Comparison of ENCODE assay signal across 12 cellular contexts in genomic region chr6:166112580-166112979, GRCh38. TPM values are rescaled to one million over a fixed set of nuclear protein-coding genes. Genes with fewer than 3 reads are reported as not detected.
DNase-seq lines count a peak whose midpoint lies in the region; ATAC-seq and TF ChIP-seq lines count a peak whose summit lies in the region.
"Had no signal": no experiment of that assay in that cellular context is flagged by ENCODE, and none has a peak within 500 bp of the region (broad histone marks: within the 10 kb centered on the region; RNA-seq: fewer than 3 reads in every experiment).

No MANE protein-coding gene starts in this region.

- no peaks in the 10 kb centered on the region for H3K4me1 Mint-ChIP-seq in stimulated activated naive CD8-positive, alpha-beta T cell treated with anti-CD3 and anti-CD28 coated beads, Interleukin-15, amount 100 ng/mL, for 72 hours
- no peaks in the 10 kb centered on the region for H3K4me1 Mint-ChIP-seq in progenitor cell of endocrine pancreas (ENCODE audit: low read depth)
- H3K4me1 Mint-ChIP-seq: nephron had no signal

- no peak for TF ChIP-seq EP300 in SK-N-SH (IDR thresholded peaks at IDR 0.05; ENCODE audit: borderline replicate concordance in 1 of 2, low read depth in 1 of 2, low read length in 1 of 2)
- TF ChIP-seq EP300 in esophagus muscularis mucosa (IDR thresholded peaks at IDR 0.05), result no peak

- H3K9me2 ChIP-seq in SK-N-SH, result no peaks in the 10 kb centered on the region

- H3K27me3 Mint-ChIP-seq in stimulated activated naive CD8-positive, alpha-beta T cell treated with anti-CD3 and anti-CD28 coated beads, Interleukin-15, amount 100 ng/mL, for 72 hours, result peaks cover 8% of the 10 kb centered on the region
- H3K27me3 Mint-ChIP-seq in progenitor cell of endocrine pancreas, result peaks cover 15% of the 10 kb centered on the region

- 7% methylated on average over 11 of the region's 11 CpGs for WGBS in SK-N-SH (ENCODE audit: low lambda C conversion rate)
- WGBS in esophagus muscularis mucosa, result 52% methylated on average over 11 of the region's 11 CpGs

- CTCF ChIA-PET in SK-N-SH (lab: Yijun Ruan, JAX), result interaction anchor here (1.0 to 1.4 kb wide), 3 partner anchors 223 to 672 kb away, joined by 3 to 7 read pairs (median 5); no protein-coding TSS in a partner anchor

- H3F3A ChIP-seq in SK-N-SH (replicated peaks; ENCODE audit: insufficient read depth), result no peaks in the 10 kb centered on the region

- peaks cover 8% of the 10 kb centered on the region; the same call in 1 of the 2 replicates for H3K9me3 ChIP-seq in SK-N-SH
- H3K9me3 ChIP-seq in esophagus muscularis mucosa, result no peaks in the 10 kb centered on the region
- H3K9me3 ChIP-seq in skeletal muscle satellite cell (replicated peaks; ENCODE audit: low read length), result no peaks in the 10 kb centered on the region
- H3K9me3 ChIP-seq: uterus had no signal

- 0 out of 2 replicates have a peak overlapping the region, but pooled peaks have one; percentile 19 for H3K4me2 ChIP-seq in SK-N-SH
- peak overlapping the region; percentile 79 for H3K4me2 ChIP-seq in skeletal muscle satellite cell (ENCODE audit: low read length)

- H3K36me3 Mint-ChIP-seq in progenitor cell of endocrine pancreas (ENCODE audit: insufficient read depth), result no peaks in the 10 kb centered on the region

- no peak overlapping the region; the same call in 1 of the 2 replicates for H2AFZ ChIP-seq in SK-N-SH (ENCODE audit: low read depth)

- no peaks in the 10 kb centered on the region for H3K79me2 ChIP-seq in SK-N-SH (ENCODE audit: insufficient read depth)

- H3K9me3 Mint-ChIP-seq in stimulated activated naive CD8-positive, alpha-beta T cell treated with anti-CD3 and anti-CD28 coated beads, Interleukin-15, amount 100 ng/mL, for 72 hours, result no peaks in the 10 kb centered on the region
- peaks cover 5% of the 10 kb centered on the region for H3K9me3 Mint-ChIP-seq in progenitor cell of endocrine pancreas (ENCODE audit: low read depth)
- H3K9me3 Mint-ChIP-seq: dendritic cell treated with granulocyte-macrophage colony-stimulating factor and Interleukin-4, amounts not matched to agents 40 ng/mL and 50 ng/mL, for 4 days had no signal

- no peak overlapping the region for H3K4me3 Mint-ChIP-seq in stimulated activated naive CD8-positive, alpha-beta T cell treated with anti-CD3 and anti-CD28 coated beads, Interleukin-15, amount 100 ng/mL, for 72 hours
- H3K4me3 Mint-ChIP-seq in progenitor cell of endocrine pancreas (ENCODE audit: low read depth), result no peak overlapping the region
- H3K4me3 Mint-ChIP-seq: dendritic cell treated with granulocyte-macrophage colony-stimulating factor and Interleukin-4, amounts not matched to agents 40 ng/mL and 50 ng/mL, for 4 days; nephron had no signal

- TF ChIP-seq CTCF in SK-N-SH (IDR thresholded peaks at IDR 0.05) (no peak), esophagus muscularis mucosa (IDR thresholded peaks at IDR 0.05) (no peak), progenitor cell of endocrine pancreas (IDR thresholded peaks at IDR 0.05; ENCODE audit: unreplicated experiment) (no peak)

- no peak overlapping the region for H3K4me3 ChIP-seq in SK-N-SH (ENCODE audit: low read depth in 2 of 2, low read length in 1 of 2)
- peak overlapping the region; percentile 18 to 38 (median 30) for H3K4me3 ChIP-seq in esophagus muscularis mucosa
- H3K4me3 ChIP-seq in skeletal muscle satellite cell (ENCODE audit: low read length), result peak overlapping the region; percentile 57
- H3K4me3 ChIP-seq: GM12878, uterus had no signal

- H3K27ac Mint-ChIP-seq in stimulated activated naive CD8-positive, alpha-beta T cell treated with anti-CD3 and anti-CD28 coated beads, Interleukin-15, amount 100 ng/mL, for 72 hours, result no peak overlapping the region
- no peak overlapping the region for H3K27ac Mint-ChIP-seq in progenitor cell of endocrine pancreas
- H3K27ac Mint-ChIP-seq: dendritic cell treated with granulocyte-macrophage colony-stimulating factor and Interleukin-4, amounts not matched to agents 40 ng/mL and 50 ng/mL, for 4 days; nephron had no signal

- no peaks in the 10 kb centered on the region for H3K36me3 ChIP-seq in SK-N-SH (replicated peaks in 1 of 2; ENCODE audit: control insufficient read depth in 1 of 2, insufficient read depth in 2 of 2, low read length in 1 of 2)
- H3K36me3 ChIP-seq in esophagus muscularis mucosa, result no peaks in the 10 kb centered on the region
- no peaks in the 10 kb centered on the region for H3K36me3 ChIP-seq in skeletal muscle satellite cell (ENCODE audit: insufficient read depth, low read length)
- H3K36me3 ChIP-seq: uterus had no signal

- DNase-seq in SK-N-SH (no peak), NCI-H774 (lab: John Stamatoyannopoulos, UW) (peak; percentile 55), esophagus muscularis mucosa (ENCODE audit: extremely low spot score) (no peak), ureter (ENCODE audit: low spot score) (no peak), progenitor cell of endocrine pancreas (ENCODE audit: low spot score, unreplicated experiment) (no peak)
- no peak for DNase-seq in stimulated activated naive CD8-positive, alpha-beta T cell treated with anti-CD3 and anti-CD28 coated beads, Interleukin-15, amount 100 ng/mL, for 72 hours
- DNase-seq: uterus had no signal

- no peak for TF ChIP-seq POLR2A in esophagus muscularis mucosa (IDR thresholded peaks at IDR 0.05; ENCODE audit: low read depth)

- H3K27ac ChIP-seq in SK-N-SH (ENCODE audit: low read depth in 2 of 2, low read length in 1 of 2) (no peak overlapping the region), esophagus muscularis mucosa (replicated peaks in 1 of 4) (peak overlapping the region; percentile 35 to 65 (median 52))
- H3K27ac ChIP-seq: uterus had no signal

- no peak for ATAC-seq in SK-N-SH treated with all-trans-retinoic acid at 6 μM for 48 hours
- ATAC-seq in stimulated activated naive CD8-positive, alpha-beta T cell treated with anti-CD3 and anti-CD28 coated beads, Interleukin-15, amount 100 ng/mL, for 72 hours, result no peak
- ATAC-seq: GM12878 had no signal

- H4K20me1 ChIP-seq in SK-N-SH (ENCODE audit: insufficient read depth), result no peaks in the 10 kb centered on the region

- H3K9ac ChIP-seq in SK-N-SH (no peak overlapping the region), skeletal muscle satellite cell (ENCODE audit: low read depth, low read length) (peak overlapping the region; percentile 78)

- POLR2A ChIA-PET in SK-N-SH (lab: Yijun Ruan, JAX), result no interaction called here

- intact Hi-C loops in esophagus muscularis mucosa (cut with DNase I), result no loop called here

- no peak for TF ChIP-seq RAD21 in SK-N-SH (IDR thresholded peaks at IDR 0.05; ENCODE audit: low read length)

- H3K27me3 ChIP-seq in SK-N-SH (ENCODE audit: insufficient read depth) (no peaks in the 10 kb centered on the region), esophagus muscularis mucosa (no peaks in the 10 kb centered on the region), skeletal muscle satellite cell (ENCODE audit: control insufficient read depth, insufficient read depth, low read length) (no peaks in the 10 kb centered on the region)
- H3K27me3 ChIP-seq: uterus had no signal

- H3K4me1 ChIP-seq in SK-N-SH (ENCODE audit: control insufficient read depth in 1 of 2, insufficient read depth in 2 of 2, low read depth in 1 of 2, low read length in 1 of 2) (no peaks in the 10 kb centered on the region), esophagus muscularis mucosa (peaks cover 0 to 10% (median 2%) of the 10 kb centered on the region in 4 donors), skeletal muscle satellite cell (ENCODE audit: control insufficient read depth, insufficient read depth, low read length) (peaks cover 11% of the 10 kb centered on the region)
- H3K4me1 ChIP-seq: uterus had no signal

TF ChIP-seq in SK-N-SH, 30 proteins besides CTCF, POLR2A, EP300 and RAD21 (continues in another document):
- TF ChIP-seq NRF1 (IDR thresholded peaks at IDR 0.05; ENCODE audit: low read depth, low read length), result no peak
- TF ChIP-seq EZH2phosphoT487 (IDR thresholded peaks at IDR 0.05; ENCODE audit: borderline replicate concordance, low read depth), result no peak
- TF ChIP-seq TEAD4 (IDR thresholded peaks at IDR 0.05; ENCODE audit: borderline replicate concordance, insufficient read depth), result no peak
- TF ChIP-seq GABPA (IDR thresholded peaks at IDR 0.05; ENCODE audit: low read depth), result no peak

TF ChIP-seq in SK-N-SH treated with all-trans-retinoic acid at 6 μM for 48 hours, 23 proteins besides CTCF, POLR2A, EP300 and RAD21 (continues in another document):
- TF ChIP-seq RARB (CRISPR knock-in tag; IDR thresholded peaks at IDR 0.05), result no peak
- TF ChIP-seq ZFP3 (CRISPR knock-in tag; IDR thresholded peaks at IDR 0.05), result no peak
- TF ChIP-seq POU6F1 (CRISPR knock-in tag; IDR thresholded peaks at IDR 0.05; ENCODE audit: borderline replicate concordance, low read depth), result no peak
- TF ChIP-seq PPARA (CRISPR knock-in tag; IDR thresholded peaks at IDR 0.05; ENCODE audit: borderline replicate concordance), result no peak
- no peak for TF ChIP-seq ZC3H10 (CRISPR knock-in tag; IDR thresholded peaks at IDR 0.05)
- TF ChIP-seq ESRRG (CRISPR knock-in tag; IDR thresholded peaks at IDR 0.05), result no peak

RNA-seq across cellular contexts. Expression of gene TBXT, which starts 55.1 kb away (rescaled TPM):
- not detected in 2 replicates for polyA plus RNA-seq in SK-N-SH (2012; rRNA removed)
- polyA plus RNA-seq in SK-N-SH (2012; cell fraction: cytosol; rRNA removed), result not detected in 2 replicates
- not detected in 2 replicates for polyA plus RNA-seq in SK-N-SH (2012; cell fraction: nucleus; rRNA removed)
- under 1 TPM in 1 of 4 donors, not detected in 3; 0.17 TPM for total RNA-seq in esophagus muscularis mucosa
- not detected in 2 replicates for total RNA-seq in skeletal muscle satellite cell (2012; rRNA removed)
- total RNA-seq in ureter, result not detected
- total RNA-seq in progenitor cell of endocrine pancreas, result not detected in 2 replicates
- total RNA-seq: GM12878, uterus had no signal

Comparison
In these comparisons a context has a peak if more than half of its experiments do, and no peak if none do; other contexts are left out.
1. H3K27ac ChIP-seq: peak in esophagus muscularis mucosa (4 of 4); none in SK-N-SH (0 of 2).
2. H3K4me3 ChIP-seq: peak in esophagus muscularis mucosa (4 of 4) and skeletal muscle satellite cell (single experiment); none in SK-N-SH (0 of 2).